6 cellular contexts compared by ENCODE assay signal in genomic region chr11:829116-829945, GRCh38. TPM values are rescaled to one million over a fixed set of nuclear protein-coding genes. Genes with fewer than 3 reads are reported as not detected.
DNase-seq lines count a peak whose midpoint lies in the region; ATAC-seq lines count a peak whose summit lies in the region.

No MANE protein-coding gene starts in this region.

- peak overlapping the region; percentile 12 for H3K9ac ChIP-seq in iPS-15b (ENCODE audit: low read depth, low read length)

- H3K9me3 ChIP-seq in iPS-15b (ENCODE audit: control insufficient read depth, insufficient read depth, low read length), result no peaks in the 10 kb centered on the region
- no peaks in the 10 kb centered on the region for H3K9me3 ChIP-seq in aorta (ENCODE audit: control insufficient read depth, low read length)

- H3K4me3 ChIP-seq in iPS-15b (ENCODE audit: low read depth, low read length) (peak overlapping the region; percentile 68), aorta (ENCODE audit: low read length in 2 of 2) (no peak overlapping the region)

- 9 to 14% methylated on average over 46 of the region's 46 CpGs for WGBS in aorta, 2 donors

- H3K27ac Mint-ChIP-seq in activated naive CD4-positive, alpha-beta T cell treated with anti-CD3 and anti-CD28 coated beads, Interleukin-2, amount 50 U/mL, for 24 hours, result peak overlapping the region; percentile 35

- H3K4me1 ChIP-seq in iPS-15b (ENCODE audit: control insufficient read depth, insufficient read depth, low read length) (peaks cover 3% of the 10 kb centered on the region), aorta (ENCODE audit: control insufficient read depth in 1 of 2, insufficient read depth in 2 of 2, low read length in 2 of 2) (no peaks in the 10 kb centered on the region)

- peaks cover 38% of the 10 kb centered on the region for H3K4me1 Mint-ChIP-seq in activated naive CD4-positive, alpha-beta T cell treated with anti-CD3 and anti-CD28 coated beads, Interleukin-2, amount 50 U/mL, for 24 hours

- H3K27me3 Mint-ChIP-seq in activated naive CD4-positive, alpha-beta T cell treated with anti-CD3 and anti-CD28 coated beads, Interleukin-2, amount 50 U/mL, for 24 hours, result peaks cover 10% of the 10 kb centered on the region

- H3K9me3 Mint-ChIP-seq in activated naive CD4-positive, alpha-beta T cell treated with anti-CD3 and anti-CD28 coated beads, Interleukin-2, amount 50 U/mL, for 24 hours, result no peaks in the 10 kb centered on the region

- intact Hi-C loops in aorta (cut with DNase I), result no loop called here

- peak overlapping the region; percentile 39 for H3K4me3 Mint-ChIP-seq in activated naive CD4-positive, alpha-beta T cell treated with anti-CD3 and anti-CD28 coated beads, Interleukin-2, amount 50 U/mL, for 24 hours

- ATAC-seq in aorta (ENCODE audit: low FRiP score) (peak; percentile 23), GM18868 (IDR thresholded peaks at IDR 0.05; ENCODE audit: unreplicated experiment) (no peak)
- ATAC-seq in activated CD4-positive, CD25-positive, alpha-beta regulatory T cell treated with anti-CD3 and anti-CD28 coated beads, Interleukin-2, amount 50 U/mL, for 24 hours, result no peak

- H3K36me3 ChIP-seq in iPS-15b (ENCODE audit: control insufficient read depth, insufficient read depth, low read length) (peaks cover 8% of the 10 kb centered on the region), aorta (ENCODE audit: control insufficient read depth in 1 of 2, insufficient read depth in 2 of 2, low read length in 1 of 2) (peaks cover 0 to 5% of the 10 kb centered on the region in 2 donors)

- no peak overlapping the region for H3K27ac ChIP-seq in aorta (ENCODE audit: low read depth in 1 of 2, low read length in 2 of 2)

- H3K36me3 Mint-ChIP-seq in activated naive CD4-positive, alpha-beta T cell treated with anti-CD3 and anti-CD28 coated beads, Interleukin-2, amount 50 U/mL, for 24 hours, result no peaks in the 10 kb centered on the region

- peaks cover 27% of the 10 kb centered on the region for H3K27me3 ChIP-seq in iPS-15b (ENCODE audit: control insufficient read depth, insufficient read depth, low read length)
- no peaks in the 10 kb centered on the region for H3K27me3 ChIP-seq in aorta (ENCODE audit: control insufficient read depth in 1 of 2, insufficient read depth in 2 of 2, low read length in 1 of 2)

- DNase-seq in activated naive CD4-positive, alpha-beta T cell (lab: John Stamatoyannopoulos, UW), result no peak
- DNase-seq in aorta, result peak in 1 of 2 donors; percentile 78

RNA-seq across cellular contexts. Expression of gene CRACR2B, which starts 1.6 kb away (rescaled TPM):
- 10 to 100 TPM in 1 of 2 donors, 1 to 10 TPM in 1; 2.2 to 10.0 TPM for total RNA-seq in aorta
- polyA plus RNA-seq in aorta, result 10 to 100 TPM in 1 of 2 donors, 1 to 10 TPM in 1; 4.8 to 10.5 TPM

RNA-seq across cellular contexts. Expression of gene CD151, which starts 3.4 kb away (rescaled TPM):
- 100 to 1,000 TPM; 620 to 681 TPM for total RNA-seq in aorta
- polyA plus RNA-seq in aorta, result 1,000 to 10,000 TPM in 1 of 2 donors, 100 to 1,000 TPM in 1; 860 to 1,186 TPM

RNA-seq across cellular contexts. Expression of gene PNPLA2, which starts 10.6 kb away (rescaled TPM):
- 100 to 1,000 TPM; 116 to 121 TPM for total RNA-seq in aorta
- 100 to 1,000 TPM in 1 of 2 donors, 10 to 100 TPM in 1; 33.7 to 240 TPM for polyA plus RNA-seq in aorta

RNA-seq across cellular contexts. Expression of gene POLR2L, which starts 13.0 kb away (rescaled TPM):
- 10 to 100 TPM; 57.5 to 69.2 TPM for total RNA-seq in aorta
- polyA plus RNA-seq in aorta, result 100 to 1,000 TPM; 140 to 152 TPM

RNA-seq across cellular contexts. Expression of gene TSPAN4, which starts 13.3 kb away (rescaled TPM):
- 10 to 100 TPM; 42.9 to 95.1 TPM for total RNA-seq in aorta
- 10 to 100 TPM; 28.4 to 79.1 TPM for polyA plus RNA-seq in aorta
